21 cellular contexts compared by ENCODE assay signal in genomic region chr1:89917353-89917752, GRCh38.
"Had no signal": no experiment of that assay in that cellular context is flagged by ENCODE, and none has a peak within 500 bp of the region (broad histone marks: within the 10 kb centered on the region; RNA-seq: fewer than 3 reads in every experiment).

No MANE protein-coding gene starts in this region.

- ATAC-seq: heart left ventricle; left colon; naive thymus-derived CD4-positive, alpha-beta T cell; sciatic nerve; stimulated activated memory B cell treated with anti-CD40 and anti-IgM and Interleukin-4, amounts not matched to agents 10 μg/mL and 1 μg/mL and 100 μg/mL, for 72 hours; stimulated activated naive CD8-positive, alpha-beta T cell treated with anti-CD3 and anti-CD28 coated beads, Interleukin-15, amount 100 ng/mL, for 72 hours; upper lobe of right lung had no signal

- H3K27ac Mint-ChIP-seq: nephron progenitor cell; stimulated activated memory B cell treated with anti-CD40 and anti-IgM and Interleukin-4, amounts not matched to agents 10 μg/mL and 1 μg/mL and 100 μg/mL, for 72 hours; stimulated activated naive CD8-positive, alpha-beta T cell treated with anti-CD3 and anti-CD28 coated beads, Interleukin-15, amount 100 ng/mL, for 72 hours had no signal

- H3K4me3 Mint-ChIP-seq: naive thymus-derived CD4-positive, alpha-beta T cell; nephron progenitor cell; stimulated activated memory B cell treated with anti-CD40 and anti-IgM and Interleukin-4, amounts not matched to agents 10 μg/mL and 1 μg/mL and 100 μg/mL, for 72 hours; stimulated activated naive CD8-positive, alpha-beta T cell treated with anti-CD3 and anti-CD28 coated beads, Interleukin-15, amount 100 ng/mL, for 72 hours had no signal

- H3K9me3 ChIP-seq: heart left ventricle, spleen, testis, tibial nerve, upper lobe of right lung, vagina had no signal

- H3K9me3 Mint-ChIP-seq: naive thymus-derived CD4-positive, alpha-beta T cell; stimulated activated memory B cell treated with anti-CD40 and anti-IgM and Interleukin-4, amounts not matched to agents 10 μg/mL and 1 μg/mL and 100 μg/mL, for 72 hours; stimulated activated naive CD8-positive, alpha-beta T cell treated with anti-CD3 and anti-CD28 coated beads, Interleukin-15, amount 100 ng/mL, for 72 hours had no signal

- H3K4me3 ChIP-seq: dorsolateral prefrontal cortex, heart left ventricle, spleen, testis, tibial nerve, upper lobe of right lung, vagina had no signal

- H3K27me3 ChIP-seq: dorsolateral prefrontal cortex, heart left ventricle, spleen, testis, tibial nerve, upper lobe of right lung, vagina had no signal

- H3K27me3 Mint-ChIP-seq: naive thymus-derived CD4-positive, alpha-beta T cell; stimulated activated memory B cell treated with anti-CD40 and anti-IgM and Interleukin-4, amounts not matched to agents 10 μg/mL and 1 μg/mL and 100 μg/mL, for 72 hours; stimulated activated naive CD8-positive, alpha-beta T cell treated with anti-CD3 and anti-CD28 coated beads, Interleukin-15, amount 100 ng/mL, for 72 hours had no signal

- DNase-seq: dorsolateral prefrontal cortex; effector CD8-positive, alpha-beta T cell; heart left ventricle; hippocampal formation; left colon; mesendoderm; naive thymus-derived CD4-positive, alpha-beta T cell; nephron progenitor cell; spleen; stimulated activated CD4-positive, alpha-beta T cell treated with anti-CD3 and anti-CD28 coated beads, Interleukin-15, amount 100 ng/mL, for 24 hours; stimulated activated CD4-positive, alpha-beta T cell treated with anti-CD3 and anti-CD28 coated beads, Interleukin-1b, Interleukin-23, amount 100 ng/mL, for 48 hours; stimulated activated CD4-positive, alpha-beta T cell treated with anti-CD3 and anti-CD28 coated beads, Interleukin-4, amount 100 ng/mL, for 24 hours; stimulated activated naive CD8-positive, alpha-beta T cell treated with anti-CD3 and anti-CD28 coated beads, Interleukin-15, amount 100 ng/mL, for 72 hours; testis; upper lobe of right lung had no signal

- H3K4me1 ChIP-seq: testis, upper lobe of right lung had no signal

- H3K36me3 ChIP-seq: heart left ventricle, spleen, tibial nerve, upper lobe of right lung, vagina had no signal

- H3K27ac ChIP-seq: heart left ventricle, spleen, testis, tibial nerve, upper lobe of right lung, vagina had no signal

- FAIRE-seq: endometrium, frontal cortex had no signal
